In the genomic region with DNA sequence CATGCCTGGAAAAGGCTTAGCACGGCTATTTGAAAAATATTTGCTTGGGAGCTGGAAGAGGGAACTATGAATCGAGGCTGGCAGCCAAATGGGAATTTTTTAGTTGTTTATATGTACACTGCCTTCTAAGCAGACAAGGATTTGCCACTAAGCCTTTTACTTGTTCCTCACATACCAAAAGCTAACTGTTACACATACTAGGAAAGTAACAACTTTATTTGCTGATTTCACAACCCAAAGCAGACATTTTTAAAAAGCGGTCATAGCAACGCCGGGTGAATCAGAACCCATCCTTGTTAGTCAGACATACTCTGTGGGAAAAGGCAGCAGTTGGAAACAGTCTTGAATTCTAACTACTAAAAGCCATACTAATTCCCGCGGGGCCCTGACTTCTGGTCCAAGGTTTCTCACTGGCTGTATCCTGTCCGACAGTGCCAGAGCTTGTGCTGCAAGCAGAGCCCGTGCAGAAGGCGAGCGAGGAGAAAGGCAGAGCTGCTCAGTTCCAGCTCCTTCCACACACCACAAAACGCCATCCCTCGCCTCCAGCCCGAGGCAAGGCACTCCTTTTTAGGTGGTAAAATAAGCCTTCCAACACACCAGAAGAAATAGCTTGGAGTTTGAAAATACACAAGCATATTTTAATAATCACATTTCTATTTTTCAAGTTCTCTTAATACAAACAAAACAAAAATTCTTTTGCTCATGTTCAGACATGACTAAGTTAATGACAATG, we compare ENCODE assay signal across 1 cellular context.
TF ChIP-seq lines count a peak whose summit lies in the region.

No MANE protein-coding gene starts in this region.

TF ChIP-seq in WTC11, 78 proteins besides CTCF, POLR2A, EP300 and RAD21 (continued from another document):
- TF ChIP-seq, protein P1, sequence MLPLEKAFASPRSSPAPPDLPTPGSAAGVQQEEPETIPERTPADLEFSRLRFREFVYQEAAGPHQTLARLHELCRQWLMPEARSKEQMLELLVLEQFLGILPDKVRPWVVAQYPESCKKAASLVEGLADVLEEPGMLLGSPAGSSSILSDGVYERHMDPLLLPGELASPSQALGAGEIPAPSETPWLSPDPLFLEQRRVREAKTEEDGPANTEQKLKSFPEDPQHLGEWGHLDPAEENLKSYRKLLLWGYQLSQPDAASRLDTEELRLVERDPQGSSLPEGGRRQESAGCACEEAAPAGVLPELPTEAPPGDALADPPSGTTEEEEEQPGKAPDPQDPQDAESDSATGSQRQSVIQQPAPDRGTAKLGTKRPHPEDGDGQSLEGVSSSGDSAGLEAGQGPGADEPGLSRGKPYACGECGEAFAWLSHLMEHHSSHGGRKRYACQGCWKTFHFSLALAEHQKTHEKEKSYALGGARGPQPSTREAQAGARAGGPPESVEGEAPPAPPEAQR (CRISPR knock-in tag; IDR thresholded peaks at IDR 0.05) = no peak
- TF ChIP-seq GTF2I (CRISPR knock-in tag; conservative IDR thresholded peaks at IDR 0.05) = no peak
TF ChIP-seq in WTC11: peak in this region for 0.
